ENCODE assay signal across 8 cellular contexts in the genomic region with DNA sequence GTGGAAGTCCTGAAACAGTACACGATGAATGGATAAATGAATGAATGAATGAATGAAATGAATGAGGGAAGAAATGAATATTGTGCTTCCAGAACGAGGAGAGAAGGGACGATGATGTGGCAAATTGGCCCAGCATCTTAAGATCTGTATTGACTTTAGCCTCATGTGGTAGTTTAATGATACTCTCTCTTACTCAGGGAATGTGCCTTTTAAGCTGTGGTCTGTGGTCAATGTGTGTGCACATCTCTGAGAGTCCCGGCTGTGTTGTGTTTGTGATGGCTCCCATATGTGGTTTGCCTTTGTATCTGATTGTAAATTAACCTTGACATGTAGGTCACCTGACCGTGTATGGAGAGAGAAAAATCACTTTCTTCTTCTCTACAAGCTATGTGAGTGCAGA.
DNase-seq lines count a peak whose midpoint lies in the region; ATAC-seq and TF ChIP-seq lines count a peak whose summit lies in the region.

No MANE protein-coding gene starts in this region.

- DNase-seq in BJ (ENCODE audit: low read depth), result peak; percentile 92
- peak; percentile 51 for DNase-seq in SK-N-DZ (ENCODE audit: low spot score)
- DNase-seq in iris pigment epithelial cell (ENCODE audit: low read depth), result peak; percentile 74
- no peak for DNase-seq in GM13977 (ENCODE audit: low spot score)
- no peak for DNase-seq in activated gamma-delta T cell treated with Interleukin-2 at 50 U/mL for 16 hours
- DNase-seq in NCI-H1105 treated with DMSO at 0.1 percent for 48 hours (lab: John Stamatoyannopoulos, UW), result no peak

- in situ Hi-C loops in GM13977 (cut with MboI; ENCODE audit: low pct_unique_long_range_greater_than_20kb, low sequenced_read_pairs, unreplicated experiment), result no loop called here

- TF ChIP-seq CTCF in BJ (IDR thresholded peaks at IDR 0.05; ENCODE audit: insufficient read depth, low read depth, low read length) (no peak), GM13977 (IDR thresholded peaks at IDR 0.05; ENCODE audit: extremely low read depth, insufficient read depth, missing control alignments) (no peak)

- POLR2A ChIA-PET in BJ (lab: Charles Lee), result interaction anchor here (0.5 to 0.6 kb wide), 2 partner anchors 45 to 551 kb away, joined by 5 to 10 read pairs; no protein-coding TSS in a partner anchor

- ATAC-seq in GM21381 (IDR thresholded peaks at IDR 0.05; ENCODE audit: unreplicated experiment) (peak; percentile 62), GM19351 (IDR thresholded peaks at IDR 0.05; ENCODE audit: unreplicated experiment) (no peak)

- CTCF ChIA-PET in BJ (lab: Yijun Ruan, JAX), result interaction anchor here (0.7 to 4.6 kb wide), 26 partner anchors 9 to 397 kb away, joined by 3 to 22 read pairs (median 6); a partner anchor contains a TSS

- no peaks in the 10 kb centered on the region; the same call in none of the 2 replicates for H3K27me3 ChIP-seq in BJ (ENCODE audit: control insufficient read depth, insufficient read depth, low read length)

- no peak overlapping the region for H3K4me3 ChIP-seq in BJ (ENCODE audit: low read depth, low read length)

- no peaks in the 10 kb centered on the region for H3K36me3 ChIP-seq in BJ (ENCODE audit: control insufficient read depth, insufficient read depth, low read length)

Comparison
In these comparisons a context has a peak if more than half of its experiments do, and no peak if none do; other contexts are left out.
1. DNase-seq: peak in BJ (single experiment), SK-N-DZ (single experiment) and iris pigment epithelial cell (single experiment); none in GM13977 (single experiment), activated gamma-delta T cell treated with Interleukin-2 at 50 U/mL for 16 hours (single experiment) and NCI-H1105 treated with DMSO at 0.1 percent for 48 hours (single experiment).